Comparison of ENCODE assay signal across 1 cellular context in the genomic region with DNA sequence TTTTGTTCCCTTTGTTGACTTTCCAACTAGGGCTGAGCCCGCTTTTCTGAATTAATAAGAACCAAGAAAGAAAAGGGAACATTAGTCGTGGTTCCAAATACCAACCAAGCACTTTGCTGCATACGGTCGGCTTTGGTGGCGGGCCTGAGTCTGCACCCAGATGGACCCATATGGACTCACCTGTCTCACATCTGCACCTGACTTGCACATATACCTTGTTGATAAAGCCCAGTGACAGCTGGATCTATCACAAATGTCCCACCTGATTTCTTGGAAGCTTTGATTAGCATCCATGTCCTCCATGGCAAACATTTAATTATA.
A peak's percentile ranks its signal among the peaks of the same experiment; 100 is the strongest.
TF ChIP-seq lines count a peak whose summit lies in the region.

No MANE protein-coding gene starts in this region.

TF ChIP-seq in HepG2, 621 proteins besides CTCF, POLR2A, EP300 and RAD21 (continued from another document):
- 0 out of 4 replicates have a peak, but pooled peaks of 1 of the 2 experiments have one; percentile 15 for TF ChIP-seq HMGXB4 (CRISPR knock-in tag; IDR thresholded peaks at IDR 0.05; ENCODE audit: borderline replicate concordance in 1 of 2, low read depth in 1 of 2)
- TF ChIP-seq ATAD3A (CRISPR knock-in tag; IDR thresholded peaks at IDR 0.05): no peak
- TF ChIP-seq ZNF350 (CRISPR knock-in tag; IDR thresholded peaks at IDR 0.05; ENCODE audit: borderline replicate concordance, low read depth): no peak
